ENCODE assay signal across 1 cellular context in the genomic region with DNA sequence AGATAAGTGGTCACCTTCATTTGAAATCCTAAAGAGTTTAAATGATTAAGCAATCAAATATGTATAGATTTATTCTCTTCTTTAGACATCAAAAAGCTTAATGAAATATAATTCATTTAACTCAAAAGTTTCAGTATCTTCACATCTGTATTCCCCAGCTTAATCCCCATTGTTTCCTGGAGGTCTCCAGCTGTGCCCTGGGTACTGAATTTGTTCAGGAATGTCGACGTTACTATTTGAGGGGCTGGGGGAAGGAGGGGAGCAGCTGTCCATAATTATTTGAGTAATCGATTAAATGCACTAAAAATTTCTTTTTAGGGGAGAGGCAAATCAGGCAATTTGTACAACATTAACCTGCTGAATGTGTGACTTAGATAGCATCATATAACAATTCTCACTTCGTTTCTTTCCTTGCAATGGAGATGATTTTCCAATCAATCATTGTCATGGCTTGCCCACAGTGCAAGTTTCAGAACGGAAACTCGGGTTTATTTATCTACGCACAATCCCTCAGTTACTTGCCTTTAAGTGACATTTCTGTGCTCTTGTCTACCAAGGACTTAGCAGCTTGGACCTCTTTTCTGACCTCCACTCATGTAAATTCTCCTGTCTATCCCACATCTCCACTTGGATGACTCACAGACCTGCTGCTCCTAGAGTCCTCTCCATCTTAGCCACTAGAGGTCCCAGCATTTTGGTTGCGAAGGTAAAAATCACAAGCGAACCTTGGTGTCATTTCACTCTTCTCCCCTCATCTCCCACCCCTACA.
TF ChIP-seq lines count a peak whose summit lies in the region.

No MANE protein-coding gene starts in this region.

TF ChIP-seq in HCT116, 20 proteins besides CTCF, POLR2A, EP300 and RAD21 (continued from another document):
- TF ChIP-seq, protein P1, sequence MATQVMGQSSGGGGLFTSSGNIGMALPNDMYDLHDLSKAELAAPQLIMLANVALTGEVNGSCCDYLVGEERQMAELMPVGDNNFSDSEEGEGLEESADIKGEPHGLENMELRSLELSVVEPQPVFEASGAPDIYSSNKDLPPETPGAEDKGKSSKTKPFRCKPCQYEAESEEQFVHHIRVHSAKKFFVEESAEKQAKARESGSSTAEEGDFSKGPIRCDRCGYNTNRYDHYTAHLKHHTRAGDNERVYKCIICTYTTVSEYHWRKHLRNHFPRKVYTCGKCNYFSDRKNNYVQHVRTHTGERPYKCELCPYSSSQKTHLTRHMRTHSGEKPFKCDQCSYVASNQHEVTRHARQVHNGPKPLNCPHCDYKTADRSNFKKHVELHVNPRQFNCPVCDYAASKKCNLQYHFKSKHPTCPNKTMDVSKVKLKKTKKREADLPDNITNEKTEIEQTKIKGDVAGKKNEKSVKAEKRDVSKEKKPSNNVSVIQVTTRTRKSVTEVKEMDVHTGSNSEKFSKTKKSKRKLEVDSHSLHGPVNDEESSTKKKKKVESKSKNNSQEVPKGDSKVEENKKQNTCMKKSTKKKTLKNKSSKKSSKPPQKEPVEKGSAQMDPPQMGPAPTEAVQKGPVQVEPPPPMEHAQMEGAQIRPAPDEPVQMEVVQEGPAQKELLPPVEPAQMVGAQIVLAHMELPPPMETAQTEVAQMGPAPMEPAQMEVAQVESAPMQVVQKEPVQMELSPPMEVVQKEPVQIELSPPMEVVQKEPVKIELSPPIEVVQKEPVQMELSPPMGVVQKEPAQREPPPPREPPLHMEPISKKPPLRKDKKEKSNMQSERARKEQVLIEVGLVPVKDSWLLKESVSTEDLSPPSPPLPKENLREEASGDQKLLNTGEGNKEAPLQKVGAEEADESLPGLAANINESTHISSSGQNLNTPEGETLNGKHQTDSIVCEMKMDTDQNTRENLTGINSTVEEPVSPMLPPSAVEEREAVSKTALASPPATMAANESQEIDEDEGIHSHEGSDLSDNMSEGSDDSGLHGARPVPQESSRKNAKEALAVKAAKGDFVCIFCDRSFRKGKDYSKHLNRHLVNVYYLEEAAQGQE (IDR thresholded peaks at IDR 0.05; ENCODE audit: low read depth): no peak
- no peak for TF ChIP-seq MAX (IDR thresholded peaks at IDR 0.05)
- no peak for TF ChIP-seq CEBPB (IDR thresholded peaks at IDR 0.05; ENCODE audit: low read depth)
- TF ChIP-seq ZNF274 (IDR thresholded peaks at IDR 0.05; ENCODE audit: low read depth, low read length): no peak
- no peak for TF ChIP-seq POLR2AphosphoS5 (IDR thresholded peaks at IDR 0.05; ENCODE audit: low read depth, low read length)
- no peak for TF ChIP-seq CBX3 (IDR thresholded peaks at IDR 0.05; ENCODE audit: low read depth)
- no peak for TF ChIP-seq JUND (IDR thresholded peaks at IDR 0.05)
- no peak for TF ChIP-seq SP1 (IDR thresholded peaks at IDR 0.05; ENCODE audit: low read depth)
